Comparison of ENCODE assay signal across 8 cellular contexts in genomic region chr3:173395412-173396181, GRCh38. TPM values are rescaled to one million over a fixed set of nuclear protein-coding genes. Genes with fewer than 3 reads are reported as not detected.
DNase-seq lines count a peak whose midpoint lies in the region; ATAC-seq and TF ChIP-seq lines count a peak whose summit lies in the region.

No MANE protein-coding gene starts in this region.

- peak overlapping the region; percentile 6; the same call in 1 of the 2 replicates for H3K9ac ChIP-seq in PC-3 (ENCODE audit: low read length)

- H3K9me3 Mint-ChIP-seq in IgD-negative memory B cell, result peaks cover 2 to 14% (median 5%) of the 10 kb centered on the region in 3 donors

- no peak overlapping the region for H3K27ac Mint-ChIP-seq in IgD-negative memory B cell

- intact Hi-C loops in PC-3 (cut with micrococcal nuclease), result loop anchor here (10.0 kb wide), 1 partner anchor 561 kb away; no protein-coding TSS in a partner anchor

- H3K27me3 ChIP-seq in PC-3 (ENCODE audit: low read length) (peaks cover 74% of the 10 kb centered on the region), cardiac muscle cell (peaks cover 20% of the 10 kb centered on the region)

- peak overlapping the region; percentile 82 for H2AFZ ChIP-seq in PC-3 (ENCODE audit: low read length)

- peak overlapping the region; percentile 55 to 83 (median 70) for H3K4me3 Mint-ChIP-seq in IgD-negative memory B cell

- H3K4me3 ChIP-seq in PC-3 (ENCODE audit: low read length) (peak overlapping the region; percentile 69), cardiac muscle cell (peak overlapping the region; percentile 88)

- H3K4me1 ChIP-seq in PC-3 (ENCODE audit: insufficient read depth, low read length), result peaks cover 14% of the 10 kb centered on the region; the same call in 1 of the 2 replicates
- H3K4me1 ChIP-seq in cardiac muscle cell (ENCODE audit: low read depth), result peaks cover 5% of the 10 kb centered on the region

- 0 out of 2 replicates have a peak, but pooled peaks cover 4% of the 10 kb centered on the region for H4K20me1 ChIP-seq in PC-3 (ENCODE audit: low read length)

- DNase-seq in ELR (ENCODE audit: low read depth), result peak; percentile 91
- DNase-seq in PC-3, result peak; percentile 68
- peak; percentile 39 to 92 (median 84) for DNase-seq in amygdala (lab: John Stamatoyannopoulos, UW)
- DNase-seq in cardiac muscle cell (ENCODE audit: low read depth in 1 of 2, low spot score in 1 of 2), result peak; percentile 90 to 93
- DNase-seq in omental fat pad (ENCODE audit: low spot score), result no peak
- no peak for DNase-seq in SIG-M5 (lab: John Stamatoyannopoulos, UW)

- no peaks in the 10 kb centered on the region for H3K36me3 Mint-ChIP-seq in IgD-negative memory B cell

- peaks cover 45% of the 10 kb centered on the region for H3K27me3 Mint-ChIP-seq in IgD-negative memory B cell

- H3K9me3 ChIP-seq in PC-3 (ENCODE audit: low read length), result no peaks in the 10 kb centered on the region
- H3K9me3 ChIP-seq in cardiac muscle cell (ENCODE audit: low read depth), result no peaks in the 10 kb centered on the region

- POLR2A ChIA-PET in PC-3 (lab: Charles Lee; ENCODE audit: unreplicated experiment), result no interaction called here

- CTCF ChIA-PET in PC-3 (lab: Charles Lee), result no interaction called here

- H3K9me2 ChIP-seq in PC-3 (replicated peaks; ENCODE audit: low read length), result no peaks in the 10 kb centered on the region

- ATAC-seq in GM21737 (IDR thresholded peaks at IDR 0.05; ENCODE audit: unreplicated experiment), result peak; percentile 96
- peak; percentile 70 for ATAC-seq in PC-3
- ATAC-seq in omental fat pad (ENCODE audit: low FRiP score), result peak; percentile 88

- no TSS peak for BruUV-seq in PC-3 (replicated peaks; lab: Mats Ljungman, UMichigan)

- TF ChIP-seq CTCF in PC-3 (conservative IDR thresholded peaks at IDR 0.05; ENCODE audit: low read depth, low read length) (no peak), cardiac muscle cell (IDR thresholded peaks at IDR 0.05; ENCODE audit: low read depth, low read length) (peak; percentile 13), omental fat pad (IDR thresholded peaks at IDR 0.05) (no peak)

- no peaks in the 10 kb centered on the region for H3K36me3 ChIP-seq in PC-3 (ENCODE audit: low read depth, low read length)
- H3K36me3 ChIP-seq in cardiac muscle cell, result no peaks in the 10 kb centered on the region

- no peaks in the 10 kb centered on the region for H3K79me2 ChIP-seq in PC-3 (ENCODE audit: low read length)

- H3K27ac ChIP-seq in PC-3 (ENCODE audit: low read length), result peak overlapping the region; percentile 19; the same call in 1 of the 2 replicates
- H3K27ac ChIP-seq in cardiac muscle cell, result peak overlapping the region; percentile 36

- peaks cover 6 to 17% (median 10%) of the 10 kb centered on the region in 3 donors for H3K4me1 Mint-ChIP-seq in IgD-negative memory B cell

- peak overlapping the region; percentile 85 for H3K4me2 ChIP-seq in PC-3 (ENCODE audit: low read length)

- no peaks in the 10 kb centered on the region for H3F3A ChIP-seq in PC-3 (ENCODE audit: low read length, unreplicated experiment)

RNA-seq across cellular contexts. Expression of gene NLGN1, which starts 1.9 kb away (rescaled TPM):
- polyA plus RNA-seq in IgD-negative memory B cell (not detected), cardiac muscle cell (5.3 and 7.6 TPM in 2 replicates)
- total RNA-seq in PC-3 (2014; rRNA removed) (0.77 and 0.92 TPM in 2 replicates), cardiac muscle cell (7.6 and 10.9 TPM in 2 replicates), omental fat pad (10 to 100 TPM in 2 of 4 donors, 1 to 10 TPM in 2; 5.3 to 17.4 (median 12.5) TPM)

Comparison
In these comparisons a context has a peak if more than half of its experiments do, and no peak if none do; other contexts are left out.
1. DNase-seq: peak in ELR (single experiment), PC-3 (single experiment), amygdala (56 of 56) and cardiac muscle cell (2 of 2); none in omental fat pad (single experiment) and SIG-M5 (single experiment).
2. Peak in every context shown above with its lines, with median percentiles within 50 percentile points of each other: ATAC-seq.